7 cellular contexts compared by ENCODE assay signal in genomic region chr3:147237991-147238390, GRCh38.
"Had no signal": no experiment of that assay in that cellular context is flagged by ENCODE, and none has a peak within 500 bp of the region (broad histone marks: within the 10 kb centered on the region; RNA-seq: fewer than 3 reads in every experiment).

No MANE protein-coding gene starts in this region.

- ATAC-seq: HepG2 had no signal

- FAIRE-seq: HepG2, HTR-8/SVneo had no signal

- H3K9ac ChIP-seq: KMS-11 had no signal

- DNase-seq: IMR-90, KBM-7, KG1 had no signal

- H3K27ac ChIP-seq: HL-60, KMS-11 had no signal

- H3K4me2 ChIP-seq: KMS-11 had no signal
